Comparison of ENCODE assay signal across 25 cellular contexts in the genomic region with DNA sequence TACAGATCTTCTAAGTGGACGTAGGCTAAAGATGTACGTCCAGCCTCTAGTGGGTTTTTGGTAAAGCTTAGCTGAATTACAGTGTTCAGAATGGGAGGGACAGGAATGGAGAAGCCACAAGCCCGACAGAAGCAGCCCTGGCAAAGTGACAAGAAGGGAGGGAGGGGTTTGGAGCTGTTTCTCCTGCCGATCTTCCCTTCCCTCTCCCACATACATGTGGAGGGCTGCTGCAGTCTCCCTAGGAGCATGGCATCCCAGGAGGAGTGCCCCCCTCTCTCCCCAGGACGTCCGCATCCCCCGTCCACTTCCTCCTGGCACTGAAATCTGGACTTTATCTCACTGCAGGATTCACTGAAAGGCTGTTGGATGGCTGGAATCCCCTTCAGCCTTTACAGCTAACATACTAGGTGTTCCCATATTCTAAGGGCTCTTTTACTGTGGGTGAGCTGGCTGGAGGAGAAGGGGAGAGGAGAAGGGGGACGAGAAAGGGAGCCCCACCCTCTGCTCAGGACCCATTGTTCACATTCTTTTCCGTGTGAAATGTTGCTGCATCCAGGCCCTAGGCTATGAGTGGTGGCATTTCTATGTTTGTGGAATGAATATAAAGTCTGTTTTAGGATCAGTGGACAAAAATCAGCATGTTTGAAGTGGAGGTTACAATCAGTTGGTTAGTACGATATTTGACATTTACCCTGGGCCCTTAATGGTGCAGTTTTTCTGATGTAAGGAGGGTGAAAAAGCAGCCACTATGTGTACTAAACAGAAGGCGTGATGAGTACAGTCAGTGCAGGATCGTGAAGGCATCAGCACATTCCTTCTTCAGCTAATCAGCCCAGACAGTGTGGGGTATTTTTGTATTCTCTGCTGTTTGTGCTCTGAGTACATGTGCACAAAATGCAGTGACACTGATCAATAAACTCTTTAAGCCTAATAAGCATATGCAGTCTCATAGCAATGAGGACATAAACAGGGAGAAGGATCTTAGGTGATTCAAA.
DNase-seq lines count a peak whose midpoint lies in the region; ATAC-seq, FAIRE-seq and TF ChIP-seq lines count a peak whose summit lies in the region.
"Had no signal": no experiment of that assay in that cellular context is flagged by ENCODE, and none has a peak within 500 bp of the region (broad histone marks: within the 10 kb centered on the region; RNA-seq: fewer than 3 reads in every experiment).

No MANE protein-coding gene starts in this region.

- no peak for FAIRE-seq in D721Med (lab: Jason Lieb, UNC)
- FAIRE-seq: A204.1, endothelial cell of umbilical vein had no signal

- intact Hi-C loops in heart left ventricle (cut with DNase I) (no loop called here), Right ventricle myocardium superior (cut with DNase I) (no loop called here), dorsolateral prefrontal cortex (cut with DNase I) (no loop called here)

- no peaks in the 10 kb centered on the region for H3K9me3 ChIP-seq in heart left ventricle
- H3K9me3 ChIP-seq: BE2C, sigmoid colon had no signal

- no peak overlapping the region for H3K4me3 Mint-ChIP-seq in nephron progenitor cell
- H3K4me3 Mint-ChIP-seq in type B pancreatic cell = no peak overlapping the region
- H3K4me3 Mint-ChIP-seq: activated T-helper 17 cell treated with anti-CD3 and anti-CD28 coated beads, Interleukin-2, amount 50 U/mL, for 72 hours; central memory CD8-positive, alpha-beta T cell; H9; natural killer cell; WTC11 had no signal

- TF ChIP-seq CTCF in heart left ventricle (IDR thresholded peaks at IDR 0.05) = no peak
- TF ChIP-seq CTCF in dorsolateral prefrontal cortex (IDR thresholded peaks at IDR 0.05 in 54 of 56, conservative IDR thresholded peaks at IDR 0.05 in 2 of 56; ENCODE audit: low read depth in 1 of 56, partially characterized antibody in 56 of 56) = no peak
- TF ChIP-seq CTCF in nephron progenitor cell (IDR thresholded peaks at IDR 0.05) = no peak
- TF ChIP-seq CTCF in type B pancreatic cell (conservative IDR thresholded peaks at IDR 0.05) = no peak
- no peak for TF ChIP-seq CTCF in D721Med (IDR thresholded peaks at IDR 0.05; ENCODE audit: insufficient read depth, missing control alignments)

- TF ChIP-seq POLR2A in heart left ventricle (IDR thresholded peaks at IDR 0.05) = no peak

- H3K4me1 ChIP-seq in heart left ventricle = peaks cover 0 to 12% (median 3%) of the 10 kb centered on the region in 12 donors
- H3K4me1 ChIP-seq: BE2C, sigmoid colon had no signal

- H3K4me3 ChIP-seq in heart left ventricle (no peak overlapping the region), dorsolateral prefrontal cortex (peak overlapping the region in 14 of 59 donors; percentile 1 to 43 (median 17))
- H3K4me3 ChIP-seq: sigmoid colon had no signal

- H3K36me3 ChIP-seq in heart left ventricle = peaks cover 0 to 11% (median 0%) of the 10 kb centered on the region in 9 donors
- H3K36me3 ChIP-seq: BE2C, sigmoid colon had no signal

- DNase-seq in heart left ventricle = peak in 3 of 5 donors; percentile 36 to 54 (median 51)
- DNase-seq in Right ventricle myocardium superior = no peak
- DNase-seq in dorsolateral prefrontal cortex = peak in 1 of 10 donors; percentile 36
- DNase-seq in nephron progenitor cell = no peak
- no peak for DNase-seq in type B pancreatic cell (ENCODE audit: extremely low spot score, unreplicated experiment)
- DNase-seq in activated CD4-positive, alpha-beta T cell treated with anti-CD3 and anti-CD28 coated beads for 48 hours = no peak
- no peak for DNase-seq in D721Med (ENCODE audit: insufficient read length, low spot score)
- no peak for DNase-seq in NCI-H2227 (lab: John Stamatoyannopoulos, UW; ENCODE audit: unreplicated experiment)
- DNase-seq: activated CD4-positive, alpha-beta T cell treated with anti-CD3 and anti-CD28 coated beads, Interleukin-2, amount 50 U/mL, for 4 hours; activated CD8-positive, alpha-beta memory T cell treated with anti-CD3 and anti-CD28 coated beads, Interleukin-2, amount 50 U/mL, for 4 hours; BE2C; DMS79; H9; natural killer cell; NCI-H1048; NCI-H187 treated with DMSO at 0.1 percent for 48 hours; NCI-H748 treated with DMSO at 0.1 percent for 48 hours; sigmoid colon had no signal

- H3K9me3 Mint-ChIP-seq in nephron progenitor cell (no peaks in the 10 kb centered on the region), type B pancreatic cell (no peaks in the 10 kb centered on the region)
- H3K9me3 Mint-ChIP-seq: activated naive CD4-positive, alpha-beta T cell treated with anti-CD3 and anti-CD28 coated beads, Interleukin-2, amount 50 U/mL, for 72 hours; activated T-helper 17 cell treated with anti-CD3 and anti-CD28 coated beads, Interleukin-2, amount 50 U/mL, for 72 hours; central memory CD8-positive, alpha-beta T cell; H9; natural killer cell had no signal

- WGBS in heart left ventricle, 4 donors = 35 to 43% (median 39%) methylated on average over 12 of the region's 12 CpGs

- H3K27ac Mint-ChIP-seq in nephron progenitor cell (peak overlapping the region; percentile 58), type B pancreatic cell (peak overlapping the region; percentile 75)
- H3K27ac Mint-ChIP-seq: activated naive CD4-positive, alpha-beta T cell treated with anti-CD3 and anti-CD28 coated beads, Interleukin-2, amount 50 U/mL, for 72 hours; activated T-helper 17 cell treated with anti-CD3 and anti-CD28 coated beads, Interleukin-2, amount 50 U/mL, for 72 hours; natural killer cell; WTC11 had no signal

- H3K27me3 ChIP-seq in heart left ventricle = peaks cover 0 to 5% (median 0%) of the 10 kb centered on the region in 9 donors
- no peaks in the 10 kb centered on the region for H3K27me3 ChIP-seq in dorsolateral prefrontal cortex
- H3K27me3 ChIP-seq: BE2C had no signal

- H3K36me3 Mint-ChIP-seq in nephron progenitor cell (ENCODE audit: low read depth) = no peaks in the 10 kb centered on the region
- H3K36me3 Mint-ChIP-seq in type B pancreatic cell = no peaks in the 10 kb centered on the region
- H3K36me3 Mint-ChIP-seq: activated naive CD4-positive, alpha-beta T cell treated with anti-CD3 and anti-CD28 coated beads, Interleukin-2, amount 50 U/mL, for 72 hours; natural killer cell; WTC11 had no signal

- no peaks in the 10 kb centered on the region for H3K4me1 Mint-ChIP-seq in nephron progenitor cell
- peaks cover 6% of the 10 kb centered on the region for H3K4me1 Mint-ChIP-seq in type B pancreatic cell (ENCODE audit: unreplicated experiment)
- H3K4me1 Mint-ChIP-seq: central memory CD8-positive, alpha-beta T cell had no signal

- H3K27me3 Mint-ChIP-seq in nephron progenitor cell (ENCODE audit: low read depth, poor library complexity) = peaks cover 22% of the 10 kb centered on the region
- H3K27me3 Mint-ChIP-seq in type B pancreatic cell = peaks cover 14% of the 10 kb centered on the region

- ATAC-seq in heart left ventricle = peak in 3 of 4 donors; percentile 24 to 73 (median 43)
- no peak for ATAC-seq in Right ventricle myocardium superior (ENCODE audit: poor library complexity)
- ATAC-seq: activated naive CD4-positive, alpha-beta T cell treated with anti-CD3 and anti-CD28 coated beads, Interleukin-2, amount 50 U/mL, for 72 hours; activated T-helper 17 cell treated with anti-CD3 and anti-CD28 coated beads, Interleukin-2, amount 50 U/mL, for 72 hours; left lobe of liver; natural killer cell; WTC11 had no signal

- H3K27ac ChIP-seq in heart left ventricle (peak overlapping the region in 1 of 12 donors; percentile 2), dorsolateral prefrontal cortex (peak overlapping the region in 41 of 59 donors; percentile 6 to 73 (median 47))
- H3K27ac ChIP-seq: sigmoid colon had no signal

Comparison
In these comparisons a context has a peak if more than half of its experiments do, and no peak if none do; other contexts are left out.
1. DNase-seq: peak in heart left ventricle (3 of 5); none in Right ventricle myocardium superior (single experiment), nephron progenitor cell (single experiment), type B pancreatic cell (single experiment), activated CD4-positive, alpha-beta T cell treated with anti-CD3 and anti-CD28 coated beads for 48 hours (single experiment), D721Med (single experiment) and NCI-H2227 (single experiment).